ENCODE assay signal across 11 cellular contexts in the genomic region with DNA sequence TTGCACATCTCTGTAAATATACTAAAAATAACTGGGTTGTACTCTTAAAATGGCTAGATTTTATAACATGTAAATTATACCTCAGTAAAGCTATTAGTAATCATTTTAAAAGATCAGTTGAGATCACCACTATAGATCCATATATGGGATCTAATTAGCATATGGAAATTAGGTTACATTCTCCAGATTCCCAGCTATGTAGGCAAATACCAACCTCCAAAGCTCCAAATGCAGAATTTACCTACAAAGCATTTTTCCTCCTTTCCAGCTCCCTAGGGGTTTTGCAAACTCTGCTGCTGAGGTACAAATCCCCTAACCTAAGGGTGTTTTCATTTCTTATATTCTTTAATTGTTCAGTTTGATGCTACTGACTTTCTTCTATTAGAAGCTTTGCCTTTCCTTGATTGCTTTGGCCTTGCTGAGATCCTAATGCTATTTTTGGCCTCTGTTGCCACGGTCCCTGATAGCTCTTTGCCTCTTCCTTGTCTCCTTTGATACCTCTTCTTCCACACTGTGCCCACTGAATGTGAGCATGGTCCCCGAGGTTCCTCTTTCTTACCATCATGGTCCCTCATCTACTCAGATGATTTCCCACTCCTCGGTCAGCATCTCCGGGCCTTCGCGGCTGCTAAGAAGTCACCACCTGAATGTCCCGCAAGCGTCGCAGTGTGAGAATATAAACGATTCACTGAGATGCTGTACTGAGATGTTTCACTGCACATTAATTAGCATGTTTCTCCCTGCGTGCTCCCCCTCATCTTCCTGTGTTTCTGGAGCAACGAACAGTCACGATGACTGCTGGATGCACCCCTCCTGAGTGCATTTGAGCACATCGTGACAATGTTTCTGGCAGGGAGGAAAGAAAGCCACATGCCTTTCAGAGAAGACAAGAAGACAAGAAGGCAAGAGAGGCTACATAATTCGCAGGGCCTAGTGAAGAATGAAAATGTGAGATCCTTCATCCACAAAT. TPM values are rescaled to one million over a fixed set of nuclear protein-coding genes. Genes with fewer than 3 reads are reported as not detected.
"Had no signal": no experiment of that assay in that cellular context is flagged by ENCODE, and none has a peak within 500 bp of the region (broad histone marks: within the 10 kb centered on the region; RNA-seq: fewer than 3 reads in every experiment).

No MANE protein-coding gene starts in this region.

- ATAC-seq: activated CD8-positive, alpha-beta memory T cell treated with anti-CD3 and anti-CD28 coated beads, Interleukin-2, amount 10 ng/mL, durations not matched to agents 7 days and 5 days; activated T-cell treated with anti-CD3 and anti-CD28 coated beads, Interleukin-2, amount 50 U/mL, for 4 hours; natural killer cell; right cardiac atrium had no signal

- DNase-seq: activated B cell treated with CpG ODN at 0.5 μM for 24 hours; activated CD8-positive, alpha-beta memory T cell treated with anti-CD3 and anti-CD28 coated beads, Interleukin-2, amount 10 ng/mL, durations not matched to agents 7 days and 5 days; activated gamma-delta T cell; activated T-cell treated with anti-CD3 and anti-CD28 coated beads, Interleukin-2, amount 50 U/mL, for 4 hours; dorsolateral prefrontal cortex; left cardiac atrium; natural killer cell; right cardiac atrium; stimulated activated naive CD4-positive, alpha-beta T cell; substantia nigra had no signal

RNA-seq across cellular contexts. Expression of gene ENPP6, which starts 23.8 kb away (rescaled TPM):
- total RNA-seq: activated B cell treated with CpG ODN at 0.5 μM for 24 hours, lung microvascular endothelial cell had no signal
